ENCODE assay signal across 15 cellular contexts in the genomic region with DNA sequence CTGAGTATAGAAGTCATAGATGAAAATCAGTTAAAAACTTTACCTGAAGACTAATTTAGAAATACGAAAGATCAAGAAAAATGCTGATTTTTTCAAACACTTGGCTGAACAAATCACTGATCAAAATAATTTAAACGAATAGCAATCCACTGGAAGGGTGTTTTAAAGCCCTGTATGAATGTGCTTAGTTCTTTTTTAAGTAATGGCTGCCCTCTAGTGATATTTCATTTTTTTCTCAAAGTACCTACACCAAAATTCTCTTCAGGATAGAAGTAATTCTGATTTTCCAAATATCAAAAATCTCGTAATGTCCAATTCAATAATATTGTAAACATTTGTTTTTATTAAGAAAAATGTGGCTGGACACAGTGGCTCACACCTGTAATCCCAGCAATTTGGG. TPM values are rescaled to one million over a fixed set of nuclear protein-coding genes. Genes with fewer than 3 reads are reported as not detected.
DNase-seq lines count a peak whose midpoint lies in the region; ATAC-seq and TF ChIP-seq lines count a peak whose summit lies in the region.
"Had no signal": no experiment of that assay in that cellular context is flagged by ENCODE, and none has a peak within 500 bp of the region (broad histone marks: within the 10 kb centered on the region; RNA-seq: fewer than 3 reads in every experiment).

No MANE protein-coding gene starts in this region.

- H3K36me3 ChIP-seq in heart right ventricle, result peaks cover 0 to 43% (median 0%) of the 10 kb centered on the region in 9 donors
- no peaks in the 10 kb centered on the region for H3K36me3 ChIP-seq in Panc1 (ENCODE audit: control insufficient read depth, insufficient read depth, low read length)
- H3K36me3 ChIP-seq in Caco-2 (ENCODE audit: control insufficient read depth, insufficient read depth, low read length), result no peaks in the 10 kb centered on the region
- no peaks in the 10 kb centered on the region for H3K36me3 ChIP-seq in H7 (replicated peaks; ENCODE audit: control insufficient read depth, insufficient read depth, low read length)

- intact Hi-C loops in heart right ventricle (cut with DNase I) (loop anchor here in 1 of 10 donors (10.0 kb wide), 1 partner anchor 843 kb away; no protein-coding TSS in a partner anchor), left cardiac atrium (cut with DNase I) (no loop called here), Panc1 (cut with micrococcal nuclease; ENCODE audit: unreplicated experiment) (loop anchor here (2.0 kb wide), 1 partner anchor 283 kb away; no protein-coding TSS in a partner anchor), Caco-2 (cut with micrococcal nuclease; ENCODE audit: unreplicated experiment) (loop anchor here (1.0 kb wide), 1 partner anchor 282 kb away; no protein-coding TSS in a partner anchor)

- H3K36me3 Mint-ChIP-seq in type B pancreatic cell (peaks cover 10% of the 10 kb centered on the region), Caco-2 (ENCODE audit: insufficient read depth, unreplicated experiment) (no peaks in the 10 kb centered on the region)

- H3K4me1 ChIP-seq in heart right ventricle, result peaks cover 0 to 8% (median 0%) of the 10 kb centered on the region in 9 donors
- H3K4me1 ChIP-seq in Panc1 (ENCODE audit: control insufficient read depth, insufficient read depth, low read length), result no peaks in the 10 kb centered on the region
- no peaks in the 10 kb centered on the region for H3K4me1 ChIP-seq in foreskin keratinocyte
- H3K4me1 ChIP-seq in Caco-2, result peaks cover 16% of the 10 kb centered on the region
- H3K4me1 ChIP-seq: esophagus squamous epithelium, parathyroid adenoma had no signal

- H3K4me3 Mint-ChIP-seq in type B pancreatic cell, result no peak overlapping the region
- H3K4me3 Mint-ChIP-seq in Caco-2 (ENCODE audit: unreplicated experiment), result no peak overlapping the region
- H3K4me3 Mint-ChIP-seq: activated naive CD8-positive, alpha-beta T cell; B cell had no signal

- H3K27ac ChIP-seq in heart right ventricle (no peak overlapping the region), Panc1 (ENCODE audit: low read length) (no peak overlapping the region), foreskin keratinocyte (no peak overlapping the region)
- H3K27ac ChIP-seq: esophagus squamous epithelium, parathyroid adenoma, tibial nerve had no signal

- H3K27me3 ChIP-seq in heart right ventricle (no peaks in the 10 kb centered on the region), Panc1 (ENCODE audit: control insufficient read depth, insufficient read depth, low read length) (no peaks in the 10 kb centered on the region), foreskin keratinocyte (no peaks in the 10 kb centered on the region), Caco-2 (replicated peaks; ENCODE audit: control insufficient read depth, insufficient read depth, low read length) (no peaks in the 10 kb centered on the region), H7 (ENCODE audit: control insufficient read depth, insufficient read depth, low read length) (no peaks in the 10 kb centered on the region)
- H3K27me3 ChIP-seq: esophagus squamous epithelium, tibial nerve had no signal

- H3K9me3 ChIP-seq in heart right ventricle (no peaks in the 10 kb centered on the region), Panc1 (ENCODE audit: control insufficient read depth, insufficient read depth, low read depth, low read length) (no peaks in the 10 kb centered on the region), Caco-2 (no peaks in the 10 kb centered on the region)
- H3K9me3 ChIP-seq: esophagus squamous epithelium, tibial nerve had no signal

- POLR2A ChIA-PET in Panc1 (lab: Charles Lee), result no interaction called here
- POLR2A ChIA-PET in Caco-2 (lab: Charles Lee), result no interaction called here

- peaks cover 2% of the 10 kb centered on the region for H3K9me3 Mint-ChIP-seq in type B pancreatic cell
- H3K9me3 Mint-ChIP-seq in Caco-2 (ENCODE audit: unreplicated experiment), result peaks cover 6% of the 10 kb centered on the region

- no peaks in the 10 kb centered on the region for H3K4me1 Mint-ChIP-seq in type B pancreatic cell (ENCODE audit: unreplicated experiment)
- H3K4me1 Mint-ChIP-seq in Caco-2 (ENCODE audit: low read depth, unreplicated experiment), result peaks cover 15% of the 10 kb centered on the region
- H3K4me1 Mint-ChIP-seq: B cell had no signal

- ATAC-seq in heart right ventricle (no peak), left cardiac atrium (no peak), Panc1 (peak; percentile 66), foreskin keratinocyte (no peak)

- WGBS in heart right ventricle, 2 donors, result 73% methylated on average over 3 of the region's 3 CpGs

- peak in 6 of 9 donors; percentile 18 to 29 (median 24) for TF ChIP-seq CTCF in heart right ventricle (IDR thresholded peaks at IDR 0.05)
- peak; percentile 39; the same call in 1 of the 2 replicates for TF ChIP-seq CTCF in Panc1 (IDR thresholded peaks at IDR 0.05)
- TF ChIP-seq CTCF in foreskin keratinocyte (conservative IDR thresholded peaks at IDR 0.05), result peak; percentile 39
- peak; percentile 40 for TF ChIP-seq CTCF in type B pancreatic cell (conservative IDR thresholded peaks at IDR 0.05)
- TF ChIP-seq CTCF in Caco-2 (IDR thresholded peaks at IDR 0.05; ENCODE audit: insufficient read depth in 1 of 2, low read depth in 1 of 2, low read length in 1 of 2, severe bottlenecking in 1 of 2, unreplicated experiment in 1 of 2), result no peak

- DNase-seq in heart right ventricle (no peak), left cardiac atrium (no peak), Panc1 (ENCODE audit: low read depth, low spot score) (no peak), foreskin keratinocyte (no peak), type B pancreatic cell (ENCODE audit: extremely low spot score, unreplicated experiment) (no peak), Caco-2 (no peak), H7 (no peak), NCI-H524 treated with DMSO at 0.1 percent for 48 hours (lab: John Stamatoyannopoulos, UW) (no peak)
- DNase-seq: esophagus squamous epithelium, KG1, NCI-H187 had no signal

- CTCF ChIA-PET in Panc1 (lab: Charles Lee) (interaction anchor here (0.5 to 2.3 kb wide), 2 partner anchors 282 to 481 kb away, joined by 3 to 8 read pairs; no protein-coding TSS in a partner anchor), Caco-2 (lab: Charles Lee) (interaction anchor here (0.9 to 1.8 kb wide), 2 partner anchors 282 to 297 kb away, joined by 3 to 7 read pairs; no protein-coding TSS in a partner anchor)

- no TSS peak for BruUV-seq in Panc1 (replicated peaks; lab: Mats Ljungman, UMichigan)
- BruUV-seq in Caco-2 (replicated peaks; lab: Mats Ljungman, UMichigan), result no TSS peak

- H3K27ac Mint-ChIP-seq in type B pancreatic cell, result no peak overlapping the region
- H3K27ac Mint-ChIP-seq in Caco-2 (ENCODE audit: unreplicated experiment), result no peak overlapping the region
- H3K27ac Mint-ChIP-seq: activated naive CD8-positive, alpha-beta T cell; B cell had no signal

- peaks cover 3% of the 10 kb centered on the region for H3K27me3 Mint-ChIP-seq in type B pancreatic cell
- no peaks in the 10 kb centered on the region for H3K27me3 Mint-ChIP-seq in Caco-2 (ENCODE audit: insufficient read depth, unreplicated experiment)
- H3K27me3 Mint-ChIP-seq: activated naive CD8-positive, alpha-beta T cell; B cell had no signal

- no peak overlapping the region for H3K4me3 ChIP-seq in heart right ventricle
- no peak overlapping the region for H3K4me3 ChIP-seq in Panc1 (ENCODE audit: low read depth in 2 of 2, low read length in 2 of 2)
- H3K4me3 ChIP-seq in Caco-2 (ENCODE audit: low read depth, low read length), result no peak overlapping the region
- H3K4me3 ChIP-seq in H7 (ENCODE audit: insufficient read depth, low read depth, low read length), result no peak overlapping the region
- H3K4me3 ChIP-seq: esophagus squamous epithelium, tibial nerve had no signal

- in situ Hi-C loops in Panc1 (cut with HindIII; ENCODE audit: low pct_unique_long_range_greater_than_20kb, low sequenced_read_pairs), result no loop called here

RNA-seq across cellular contexts. Expression of gene AKAP7, which starts 32.5 kb away (rescaled TPM):
- total RNA-seq in heart right ventricle (10 to 100 TPM in 5 of 10 donors, 1 to 10 TPM in 5; 6.7 to 15.4 (median 10.2) TPM), left cardiac atrium (10 to 100 TPM; 10.1 to 13.2 TPM), Panc1 (2021; ENCODE audit: unreplicated experiment) (3.2 TPM), foreskin keratinocyte (3.4 and 3.6 TPM in 2 replicates), type B pancreatic cell (ENCODE audit: low replicate concordance) (5.3 and 7.2 TPM in 2 replicates), Caco-2 (2022) (3.8 and 5.6 TPM in 2 replicates)
- polyA plus RNA-seq in heart right ventricle (1 to 10 TPM; 1.8 to 3.5 TPM), foreskin keratinocyte (2.2 and 2.6 TPM in 2 replicates)
- polyA plus RNA-seq in Panc1 (2012; ENCODE audit: insufficient read length), result 2.7 TPM
- 3.9 and 7.4 TPM in 2 replicates for total RNA-seq in H7 (2014; rRNA removed; shearing (Covaris generic))

Comparison
In these comparisons a context has a peak if more than half of its experiments do, and no peak if none do; other contexts are left out.
1. CTCF ChIP-seq: peak in heart right ventricle (6 of 9), Panc1 (single experiment), foreskin keratinocyte (single experiment) and type B pancreatic cell (single experiment); none in Caco-2 (0 of 2).
2. intact Hi-C loops: an anchor here in Panc1 (2.0 kb wide) and Caco-2 (1.0 kb wide); none called in left cardiac atrium.